13 cellular contexts compared by ENCODE assay signal in genomic region chr3:182818296-182818978, GRCh38.
"Had no signal": no experiment of that assay in that cellular context is flagged by ENCODE, and none has a peak within 500 bp of the region (broad histone marks: within the 10 kb centered on the region; RNA-seq: fewer than 3 reads in every experiment).

No MANE protein-coding gene starts in this region.

- DNase-seq: activated CD4-positive, alpha-beta T cell treated with anti-CD3 and anti-CD28 coated beads for 36 hours; activated naive CD4-positive, alpha-beta T cell treated with anti-CD3 and anti-CD28 coated beads for 36 hours; caudate nucleus; effector CD8-positive, alpha-beta T cell; hippocampal formation; kidney glomerular epithelial cell; lower lobe of right lung; right cardiac atrium; WERI-Rb-1 had no signal

- H3K4me3 ChIP-seq: coronary artery, lower lobe of right lung had no signal

- H3K36me3 ChIP-seq: WERI-Rb-1 had no signal

- H3K4me3 Mint-ChIP-seq: activated CD4-positive, alpha-beta T cell treated with anti-CD3 and anti-CD28 coated beads for 36 hours; activated naive CD4-positive, alpha-beta T cell treated with anti-CD3 and anti-CD28 coated beads for 36 hours; activated T-helper 1 cell treated with anti-CD3 and anti-CD28 coated beads, Interleukin-12 subunit alpha, Interleukin-12 subunit beta, Interleukin-2, Interleukin-4 antibody, amounts not matched to agents 30 ng/mL and 10 ng/mL and 1 ng/mL, durations not matched to agents 14 hours and 24 hours and 36 hours; stimulated activated naive CD8-positive, alpha-beta T cell treated with anti-CD3 and anti-CD28 coated beads, Interleukin-15, Interleukin-2, amounts not matched to agents 100 ng/mL and 50 ng/mL, for 24 hours had no signal

- H3K27ac Mint-ChIP-seq: activated CD4-positive, alpha-beta T cell treated with anti-CD3 and anti-CD28 coated beads for 36 hours; activated naive CD4-positive, alpha-beta T cell treated with anti-CD3 and anti-CD28 coated beads for 36 hours; activated T-helper 1 cell treated with anti-CD3 and anti-CD28 coated beads, Interleukin-12 subunit alpha, Interleukin-12 subunit beta, Interleukin-2, Interleukin-4 antibody, amounts not matched to agents 30 ng/mL and 10 ng/mL and 1 ng/mL, durations not matched to agents 14 hours and 24 hours and 36 hours; mesothelial cell of epicardium; stimulated activated naive CD8-positive, alpha-beta T cell treated with anti-CD3 and anti-CD28 coated beads, Interleukin-15, Interleukin-2, amounts not matched to agents 100 ng/mL and 50 ng/mL, for 24 hours had no signal

- H3K9me3 ChIP-seq: lower lobe of right lung had no signal

- H3K9me3 Mint-ChIP-seq: activated T-helper 1 cell treated with anti-CD3 and anti-CD28 coated beads, Interleukin-12 subunit alpha, Interleukin-12 subunit beta, Interleukin-2, Interleukin-4 antibody, amounts not matched to agents 30 ng/mL and 10 ng/mL and 1 ng/mL, durations not matched to agents 14 hours and 24 hours and 36 hours; mesothelial cell of epicardium; stimulated activated naive CD8-positive, alpha-beta T cell treated with anti-CD3 and anti-CD28 coated beads, Interleukin-15, Interleukin-2, amounts not matched to agents 100 ng/mL and 50 ng/mL, for 24 hours had no signal

- H3K27me3 Mint-ChIP-seq: activated CD4-positive, alpha-beta T cell treated with anti-CD3 and anti-CD28 coated beads for 36 hours; stimulated activated naive CD8-positive, alpha-beta T cell treated with anti-CD3 and anti-CD28 coated beads, Interleukin-15, Interleukin-2, amounts not matched to agents 100 ng/mL and 50 ng/mL, for 24 hours had no signal

- ATAC-seq: activated CD4-positive, alpha-beta T cell treated with anti-CD3 and anti-CD28 coated beads for 36 hours; lower lobe of right lung; right cardiac atrium had no signal
